ENCODE assay signal across 8 cellular contexts in genomic region chr3:46931631-46932441, GRCh38.
A peak's percentile ranks its signal among the peaks of the same experiment; 100 is the strongest.
DNase-seq lines count a peak whose midpoint lies in the region; ATAC-seq, FAIRE-seq and TF ChIP-seq lines count a peak whose summit lies in the region.

No MANE protein-coding gene starts in this region.

- peaks cover 100% of the 10 kb centered on the region for H3K4me1 ChIP-seq in DOHH2 (ENCODE audit: control insufficient read depth, low read length)
- peaks cover 83% of the 10 kb centered on the region for H3K4me1 ChIP-seq in OCI-LY1 (ENCODE audit: insufficient read depth, low read length, severe bottlenecking)
- H3K4me1 ChIP-seq in mucosa of stomach (ENCODE audit: control insufficient read depth, insufficient read depth, low read length): peaks cover 94% of the 10 kb centered on the region

- peak overlapping the region; percentile 51 for H3K4me3 Mint-ChIP-seq in dendritic cell treated with granulocyte-macrophage colony-stimulating factor and Interleukin-4, amounts not matched to agents 40 ng/mL and 50 ng/mL, for 4 days

- H3K27ac ChIP-seq in DOHH2 (ENCODE audit: low read depth, low read length): peak overlapping the region; percentile 99
- H3K27ac ChIP-seq in OCI-LY1 (ENCODE audit: low read depth, low read length, poor library complexity, severe bottlenecking): peak overlapping the region; percentile 96

- H3K27ac Mint-ChIP-seq in dendritic cell treated with granulocyte-macrophage colony-stimulating factor and Interleukin-4, amounts not matched to agents 40 ng/mL and 50 ng/mL, for 4 days: peak overlapping the region; percentile 85

- H3K9me2 ChIP-seq in DOHH2 (replicated peaks; ENCODE audit: control insufficient read depth, low read length) (no peaks in the 10 kb centered on the region), OCI-LY1 (ENCODE audit: low read depth, low read length) (no peaks in the 10 kb centered on the region)

- no peak for TF ChIP-seq CTCF in DOHH2 (IDR thresholded peaks at IDR 0.05; ENCODE audit: low read depth, low read length, poor library complexity, severe bottlenecking)
- no peak for TF ChIP-seq CTCF in OCI-LY1 (IDR thresholded peaks at IDR 0.05; ENCODE audit: low read length)

- H3K36me3 ChIP-seq in DOHH2 (ENCODE audit: control insufficient read depth, low read length) (peaks cover 77% of the 10 kb centered on the region), OCI-LY1 (ENCODE audit: insufficient read depth, low read length) (peaks cover 53% of the 10 kb centered on the region), mucosa of stomach (ENCODE audit: control insufficient read depth, insufficient read depth, low read length) (no peaks in the 10 kb centered on the region)

- H3K4me3 ChIP-seq in DOHH2 (ENCODE audit: low read length) (peak overlapping the region; percentile 60), OCI-LY1 (ENCODE audit: low read depth, low read length, poor library complexity, severe bottlenecking) (no peak overlapping the region), mucosa of stomach (ENCODE audit: low read length) (no peak overlapping the region)

- ATAC-seq in GM18858 (IDR thresholded peaks at IDR 0.05; ENCODE audit: unreplicated experiment) (no peak), HG02973 (IDR thresholded peaks at IDR 0.05; ENCODE audit: unreplicated experiment) (no peak)

- H3K27me3 ChIP-seq in DOHH2 (ENCODE audit: control insufficient read depth, low read length) (no peaks in the 10 kb centered on the region), OCI-LY1 (ENCODE audit: insufficient read depth, low read length) (no peaks in the 10 kb centered on the region), mucosa of stomach (ENCODE audit: control insufficient read depth, insufficient read depth, low read length) (no peaks in the 10 kb centered on the region)

- H3K4me1 Mint-ChIP-seq in dendritic cell treated with granulocyte-macrophage colony-stimulating factor and Interleukin-4, amounts not matched to agents 40 ng/mL and 50 ng/mL, for 4 days (ENCODE audit: low read depth): peaks cover 94% of the 10 kb centered on the region

- no peaks in the 10 kb centered on the region for H3K27me3 Mint-ChIP-seq in dendritic cell treated with granulocyte-macrophage colony-stimulating factor and Interleukin-4, amounts not matched to agents 40 ng/mL and 50 ng/mL, for 4 days

- H3K79me2 ChIP-seq in DOHH2 (ENCODE audit: control insufficient read depth, low read length) (peaks cover 79% of the 10 kb centered on the region), OCI-LY1 (ENCODE audit: insufficient read depth, low read length) (no peaks in the 10 kb centered on the region)

- H3K9me3 Mint-ChIP-seq in dendritic cell treated with granulocyte-macrophage colony-stimulating factor and Interleukin-4, amounts not matched to agents 40 ng/mL and 50 ng/mL, for 4 days: peaks cover 11% of the 10 kb centered on the region

- DNase-seq in KG1 (lab: John Stamatoyannopoulos, UW) (no peak), H54 (ENCODE audit: insufficient read length, low spot score) (no peak)

- no peak overlapping the region for H2AFZ ChIP-seq in OCI-LY1 (ENCODE audit: low read length)

- peak overlapping the region; percentile 95 for H3K4me2 ChIP-seq in DOHH2 (ENCODE audit: low read length)
- peak overlapping the region; percentile 20; the same call in 1 of the 2 replicates for H3K4me2 ChIP-seq in OCI-LY1 (ENCODE audit: low read length)

- H4K20me1 ChIP-seq in DOHH2 (ENCODE audit: control insufficient read depth, insufficient read depth, low read depth, low read length): peaks cover 3% of the 10 kb centered on the region; the same call in 1 of the 2 replicates
- H4K20me1 ChIP-seq in OCI-LY1 (ENCODE audit: insufficient read depth, low read length): no peaks in the 10 kb centered on the region

- H3F3A ChIP-seq in DOHH2 (ENCODE audit: control insufficient read depth, insufficient read depth) (peaks cover 45% of the 10 kb centered on the region), OCI-LY1 (ENCODE audit: insufficient read depth, low read length) (peaks cover 9% of the 10 kb centered on the region; the same call in 1 of the 2 replicates)

- intact Hi-C loops in dendritic cell treated with granulocyte-macrophage colony-stimulating factor and Interleukin-4, amounts not matched to agents 40 ng/mL and 50 ng/mL, for 4 days (cut with micrococcal nuclease): loop anchor here (2.0 kb wide), 1 partner anchor 21 kb away; no protein-coding TSS in a partner anchor

- TF ChIP-seq POLR2A in H54 (IDR thresholded peaks at IDR 0.05; ENCODE audit: low read depth, low read length): no peak

- no peak for FAIRE-seq in H54 (lab: Jason Lieb, UNC)

- H3K9ac ChIP-seq in OCI-LY1 (ENCODE audit: low read length) (no peak overlapping the region; the same call in 1 of the 2 replicates), mucosa of stomach (ENCODE audit: low read length) (peak overlapping the region; percentile 11)

- H3K36me3 Mint-ChIP-seq in dendritic cell treated with granulocyte-macrophage colony-stimulating factor and Interleukin-4, amounts not matched to agents 40 ng/mL and 50 ng/mL, for 4 days (ENCODE audit: low read depth): peaks cover 40% of the 10 kb centered on the region

- no peaks in the 10 kb centered on the region for H3K9me3 ChIP-seq in DOHH2 (ENCODE audit: control insufficient read depth, insufficient read depth, low read length)
- H3K9me3 ChIP-seq in OCI-LY1 (ENCODE audit: low read length): 0 out of 2 replicates have a peak, but pooled peaks cover 3% of the 10 kb centered on the region
- H3K9me3 ChIP-seq in mucosa of stomach (ENCODE audit: control insufficient read depth, low read length): no peaks in the 10 kb centered on the region
